ENCODE assay signal across 16 cellular contexts in the genomic region with DNA sequence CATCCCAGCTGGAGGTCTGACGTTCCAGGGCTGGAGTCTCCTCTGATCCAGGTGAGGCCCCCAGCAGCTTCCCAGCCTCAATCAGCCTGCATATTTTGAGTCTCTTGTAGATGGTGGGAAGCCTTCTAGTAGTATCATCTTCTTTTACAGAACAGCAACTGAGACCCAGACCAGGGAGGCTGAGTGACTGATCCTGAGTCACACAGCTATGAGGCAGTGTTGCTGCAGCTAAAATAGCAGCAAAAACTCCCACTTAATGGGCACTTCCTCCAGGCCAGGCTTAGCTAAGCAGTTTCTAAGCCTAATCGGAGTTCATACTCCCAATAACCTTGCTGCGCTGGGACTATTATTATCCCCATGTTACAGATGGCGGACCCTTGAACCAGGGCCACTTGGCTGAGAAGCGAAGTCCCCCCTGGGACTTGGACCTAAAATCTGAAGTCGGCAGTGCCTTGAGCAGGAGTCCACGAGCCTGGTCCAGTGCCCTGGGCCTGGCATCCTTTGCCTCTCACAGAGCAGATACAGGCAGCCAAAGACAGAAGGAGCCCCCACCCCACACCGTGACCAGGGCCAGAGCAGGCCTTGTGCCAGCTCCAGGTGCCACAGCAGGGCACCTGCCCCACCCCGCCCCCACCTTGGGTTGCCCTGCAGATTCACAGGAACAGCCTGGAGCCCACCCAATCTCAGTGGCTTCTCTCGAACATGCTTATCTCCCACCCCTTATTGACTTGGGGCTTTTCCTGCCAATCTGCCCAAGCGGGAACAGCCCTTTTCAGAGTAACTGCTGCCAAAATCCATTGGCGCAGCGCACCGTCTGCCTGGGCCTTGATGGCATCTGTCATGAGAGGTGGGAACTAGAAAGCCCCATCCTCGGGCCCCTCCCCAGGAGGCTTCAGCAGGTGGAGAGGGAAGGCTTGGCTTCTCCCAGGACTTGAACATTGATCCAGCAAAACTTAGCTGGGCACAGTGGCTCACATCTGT.
DNase-seq lines count a peak whose midpoint lies in the region; ATAC-seq, FAIRE-seq and TF ChIP-seq lines count a peak whose summit lies in the region.
"Had no signal": no experiment of that assay in that cellular context is flagged by ENCODE, and none has a peak within 500 bp of the region (broad histone marks: within the 10 kb centered on the region; RNA-seq: fewer than 3 reads in every experiment).

No MANE protein-coding gene starts in this region.

- no peaks in the 10 kb centered on the region for H3K27me3 Mint-ChIP-seq in activated naive CD4-positive, alpha-beta T cell treated with anti-CD3 and anti-CD28 coated beads for 36 hours (ENCODE audit: low read depth)
- H3K27me3 Mint-ChIP-seq in stimulated activated memory B cell treated with anti-CD40 and anti-IgM and Interleukin-4, amounts not matched to agents 10 μg/mL and 1 μg/mL and 100 μg/mL, for 72 hours = no peaks in the 10 kb centered on the region
- H3K27me3 Mint-ChIP-seq: B cell had no signal

- WGBS in body of pancreas, 2 donors = 47 to 67% methylated on average over 8 to 15 of the region's 15 CpGs

- H3K9me3 ChIP-seq in body of pancreas (no peaks in the 10 kb centered on the region), right atrium auricular region (no peaks in the 10 kb centered on the region)
- H3K9me3 ChIP-seq: Peyer's patch had no signal

- H3K27me3 ChIP-seq in body of pancreas (no peaks in the 10 kb centered on the region), right atrium auricular region (no peaks in the 10 kb centered on the region)
- H3K27me3 ChIP-seq: Peyer's patch had no signal

- TF ChIP-seq CTCF in astrocyte of the spinal cord (IDR thresholded peaks at IDR 0.05; ENCODE audit: low read depth, low read length) (no peak), body of pancreas (IDR thresholded peaks at IDR 0.05) (no peak), right atrium auricular region (IDR thresholded peaks at IDR 0.05) (no peak)

- H3K27ac ChIP-seq in body of pancreas (no peak overlapping the region), right atrium auricular region (no peak overlapping the region)
- H3K27ac ChIP-seq: Peyer's patch had no signal

- ATAC-seq in stimulated activated memory B cell treated with anti-CD40 and anti-IgM and Interleukin-4, amounts not matched to agents 10 μg/mL and 1 μg/mL and 100 μg/mL, for 72 hours = peak; percentile 47
- ATAC-seq in body of pancreas = no peak
- ATAC-seq: left cardiac atrium had no signal

- intact Hi-C loops in activated naive CD4-positive, alpha-beta T cell treated with anti-CD3 and anti-CD28 coated beads for 36 hours (cut with micrococcal nuclease) = loop anchor here (1.0 kb wide), 1 partner anchor 64 kb away; no protein-coding TSS in a partner anchor
- intact Hi-C loops in body of pancreas (cut with DNase I) = no loop called here

- FAIRE-seq in GM12891 (lab: Jason Lieb, UNC) = no peak
- FAIRE-seq: frontal cortex, small intestine had no signal

- H3K4me3 ChIP-seq in astrocyte of the spinal cord (ENCODE audit: low read depth, low read length) (no peak overlapping the region), body of pancreas (no peak overlapping the region), right atrium auricular region (no peak overlapping the region)
- H3K4me3 ChIP-seq: Peyer's patch had no signal

- CTCF ChIA-PET in activated naive CD4-positive, alpha-beta T cell treated with anti-CD3 and anti-CD28 coated beads for 36 hours (lab: Charles Lee) = interaction anchor here (1.1 to 1.8 kb wide), 3 partner anchors 9 to 65 kb away, joined by 3 to 5 read pairs (median 3); partner anchors contain the start of gene SOCS1

- H3K36me3 Mint-ChIP-seq in activated naive CD4-positive, alpha-beta T cell treated with anti-CD3 and anti-CD28 coated beads for 36 hours (ENCODE audit: low read depth) = no peaks in the 10 kb centered on the region
- H3K36me3 Mint-ChIP-seq in stimulated activated memory B cell treated with anti-CD40 and anti-IgM and Interleukin-4, amounts not matched to agents 10 μg/mL and 1 μg/mL and 100 μg/mL, for 72 hours = peaks cover 22% of the 10 kb centered on the region

- TF ChIP-seq POLR2A in GM12891 (IDR thresholded peaks at IDR 0.05; ENCODE audit: low read depth, low read length) (no peak), body of pancreas (IDR thresholded peaks at IDR 0.05) (no peak)

- no peak overlapping the region for H3K27ac Mint-ChIP-seq in activated naive CD4-positive, alpha-beta T cell treated with anti-CD3 and anti-CD28 coated beads for 36 hours
- peak overlapping the region; percentile 36 for H3K27ac Mint-ChIP-seq in stimulated activated memory B cell treated with anti-CD40 and anti-IgM and Interleukin-4, amounts not matched to agents 10 μg/mL and 1 μg/mL and 100 μg/mL, for 72 hours
- H3K27ac Mint-ChIP-seq: B cell, nephron progenitor cell had no signal

- H3K9me3 Mint-ChIP-seq in activated naive CD4-positive, alpha-beta T cell treated with anti-CD3 and anti-CD28 coated beads for 36 hours = no peaks in the 10 kb centered on the region
- H3K9me3 Mint-ChIP-seq in stimulated activated memory B cell treated with anti-CD40 and anti-IgM and Interleukin-4, amounts not matched to agents 10 μg/mL and 1 μg/mL and 100 μg/mL, for 72 hours = no peaks in the 10 kb centered on the region
- H3K9me3 Mint-ChIP-seq: nephron progenitor cell had no signal

- H3K36me3 ChIP-seq in body of pancreas (replicated peaks in 1 of 2; ENCODE audit: insufficient read depth in 1 of 2, low read depth in 2 of 2) (no peaks in the 10 kb centered on the region), right atrium auricular region (no peaks in the 10 kb centered on the region)
- H3K36me3 ChIP-seq: Peyer's patch had no signal

- no peak overlapping the region for H3K4me3 Mint-ChIP-seq in activated naive CD4-positive, alpha-beta T cell treated with anti-CD3 and anti-CD28 coated beads for 36 hours
- no peak overlapping the region for H3K4me3 Mint-ChIP-seq in stimulated activated memory B cell treated with anti-CD40 and anti-IgM and Interleukin-4, amounts not matched to agents 10 μg/mL and 1 μg/mL and 100 μg/mL, for 72 hours
- H3K4me3 Mint-ChIP-seq: B cell, nephron progenitor cell had no signal

- peak; percentile 45 for DNase-seq in activated naive CD4-positive, alpha-beta T cell treated with anti-CD3 and anti-CD28 coated beads for 36 hours
- no peak for DNase-seq in activated naive CD4-positive, alpha-beta T cell treated with anti-CD3 and anti-CD28 coated beads, Interleukin-2, amount 50 U/mL, for 16 hours
- DNase-seq in MV-4-11 (lab: John Stamatoyannopoulos, UW) = peak; percentile 48
- peak; percentile 10 for DNase-seq in astrocyte of the spinal cord (ENCODE audit: low read depth, low spot score)
- no peak for DNase-seq in GM12891 (ENCODE audit: insufficient read length, low spot score)
- no peak for DNase-seq in body of pancreas
- no peak for DNase-seq in right atrium auricular region (ENCODE audit: low spot score)
- DNase-seq: activated gamma-delta T cell, left cardiac atrium, NCI-H2107, nephron progenitor cell, Peyer's patch, small intestine had no signal

- peaks cover 16% of the 10 kb centered on the region for H3K4me1 Mint-ChIP-seq in activated naive CD4-positive, alpha-beta T cell treated with anti-CD3 and anti-CD28 coated beads for 36 hours (ENCODE audit: low read depth)
- peaks cover 19% of the 10 kb centered on the region for H3K4me1 Mint-ChIP-seq in stimulated activated memory B cell treated with anti-CD40 and anti-IgM and Interleukin-4, amounts not matched to agents 10 μg/mL and 1 μg/mL and 100 μg/mL, for 72 hours
- H3K4me1 Mint-ChIP-seq: B cell had no signal

- no peaks in the 10 kb centered on the region for H3K4me1 ChIP-seq in body of pancreas
- no peaks in the 10 kb centered on the region for H3K4me1 ChIP-seq in right atrium auricular region
- H3K4me1 ChIP-seq: Peyer's patch had no signal

- in situ Hi-C loops in astrocyte of the spinal cord (cut with HindIII; ENCODE audit: low sequenced_read_pairs) = no loop called here

TF ChIP-seq in GM12891, 5 proteins besides CTCF, POLR2A, EP300 and RAD21:
- TF ChIP-seq POU2F2 (IDR thresholded peaks at IDR 0.05; ENCODE audit: low read depth, low read length) = no peak
- TF ChIP-seq SPI1 (IDR thresholded peaks at IDR 0.05; ENCODE audit: low read depth, low read length) = no peak
- no peak for TF ChIP-seq POLR2AphosphoS5 (IDR thresholded peaks at IDR 0.05; ENCODE audit: low read depth, low read length)

Comparison
In these comparisons a context has a peak if more than half of its experiments do, and no peak if none do; other contexts are left out.
1. DNase-seq: peak in activated naive CD4-positive, alpha-beta T cell treated with anti-CD3 and anti-CD28 coated beads for 36 hours (single experiment), MV-4-11 (single experiment) and astrocyte of the spinal cord (single experiment); none in activated naive CD4-positive, alpha-beta T cell treated with anti-CD3 and anti-CD28 coated beads, Interleukin-2, amount 50 U/mL, for 16 hours (single experiment), GM12891 (single experiment), body of pancreas (0 of 4) and right atrium auricular region (single experiment).